Comparison of ENCODE assay signal across 8 cellular contexts in genomic region chr1:23799570-23800395, GRCh38. TPM values are rescaled to one million over a fixed set of nuclear protein-coding genes. Genes with fewer than 3 reads are reported as not detected.
DNase-seq lines count a peak whose midpoint lies in the region; ATAC-seq and TF ChIP-seq lines count a peak whose summit lies in the region.

No MANE protein-coding gene starts in this region.

- no peak for TF ChIP-seq EP300 in Ishikawa (IDR thresholded peaks at IDR 0.05; ENCODE audit: borderline replicate concordance)

- no peaks in the 10 kb centered on the region for H3K79me2 ChIP-seq in neural progenitor cell (ENCODE audit: low read depth)

- peaks cover 8% of the 10 kb centered on the region for H3K4me1 ChIP-seq in neural progenitor cell

- no peak for ATAC-seq in CD4-positive, alpha-beta T cell (ENCODE audit: poor library complexity)
- ATAC-seq in GM19395 (IDR thresholded peaks at IDR 0.05; ENCODE audit: unreplicated experiment), result peak; percentile 5
- ATAC-seq in activated CD8-positive, alpha-beta T cell treated with anti-CD3 and anti-CD28 coated beads, Interleukin-2, amount 10 ng/mL, durations not matched to agents 7 days and 5 days, result peak; percentile 8

- peaks cover 21% of the 10 kb centered on the region for H3K36me3 Mint-ChIP-seq in CD4-positive, alpha-beta T cell (ENCODE audit: low read depth)
- H3K36me3 Mint-ChIP-seq in activated CD8-positive, alpha-beta T cell treated with anti-CD3 and anti-CD28 coated beads, Interleukin-2, amount 10 ng/mL, durations not matched to agents 7 days and 5 days (ENCODE audit: low read depth), result peaks cover 27% of the 10 kb centered on the region
- H3K36me3 Mint-ChIP-seq in neural progenitor cell, result peaks cover 2% of the 10 kb centered on the region

- intact Hi-C loops in CD4-positive, alpha-beta T cell (cut with DNase I, micrococcal nuclease), result loop anchor here (1.0 to 10.0 kb wide), 7 partner anchors 8 to 1445 kb away; partner anchors contain the start of genes ELOA (in 1 of the 2), LYPLA2 (in 1 of the 2), PITHD1 (in 1 of the 2) and PNRC2 (in 1 of the 2)

- CTCF ChIA-PET in CD4-positive, alpha-beta T cell (lab: Charles Lee), result interaction anchor here (3.2 to 4.3 kb wide), 2 partner anchors 10 to 28 kb away, joined by 12 to 13 read pairs; no protein-coding TSS in a partner anchor
- CTCF ChIA-PET in activated CD8-positive, alpha-beta T cell treated with anti-CD3 and anti-CD28 coated beads, Interleukin-2, amount 10 ng/mL, durations not matched to agents 7 days and 5 days (lab: Charles Lee), result interaction anchor here (0.8 to 6.7 kb wide), 6 partner anchors 10 to 117 kb away, joined by 4 to 53 read pairs (median 17); no protein-coding TSS in a partner anchor

- H3K4me3 ChIP-seq in fibroblast of the aortic adventitia (ENCODE audit: low read depth, low read length), result peak overlapping the region; percentile 84
- peak overlapping the region; percentile 83 for H3K4me3 ChIP-seq in neural progenitor cell

- peak overlapping the region; percentile 97 for H3K4me3 Mint-ChIP-seq in CD4-positive, alpha-beta T cell
- H3K4me3 Mint-ChIP-seq in activated CD8-positive, alpha-beta T cell treated with anti-CD3 and anti-CD28 coated beads, Interleukin-2, amount 10 ng/mL, durations not matched to agents 7 days and 5 days, result peak overlapping the region; percentile 97
- H3K4me3 Mint-ChIP-seq in neural progenitor cell, result peak overlapping the region; percentile 96

- peak overlapping the region; percentile 82 for H3K27ac ChIP-seq in CD4-positive, alpha-beta T cell (ENCODE audit: low read depth, low read length)
- no peak overlapping the region for H3K27ac ChIP-seq in neural progenitor cell

- TF ChIP-seq CTCF in CD4-positive, alpha-beta T cell (IDR thresholded peaks at IDR 0.05), result no peak
- TF ChIP-seq CTCF in fibroblast of the aortic adventitia (IDR thresholded peaks at IDR 0.05; ENCODE audit: insufficient read depth, low read length) (no peak), neural progenitor cell (IDR thresholded peaks at IDR 0.05) (no peak)

- POLR2A ChIA-PET in CD4-positive, alpha-beta T cell (lab: Charles Lee), result interaction anchor here (0.9 to 4.9 kb wide), 8 partner anchors 9 to 181 kb away, joined by 3 to 40 read pairs (median 9); partner anchors contain the start of genes ELOA, HMGCL, LYPLA2 and PITHD1
- POLR2A ChIA-PET in activated CD8-positive, alpha-beta T cell treated with anti-CD3 and anti-CD28 coated beads, Interleukin-2, amount 10 ng/mL, durations not matched to agents 7 days and 5 days (lab: Charles Lee), result interaction anchor here (0.8 to 3.7 kb wide), 5 partner anchors 9 to 160 kb away, joined by 3 to 33 read pairs (median 6); partner anchors contain the start of genes LYPLA2, PITHD1 and PNRC2

- H3K36me3 ChIP-seq in neural progenitor cell, result no peaks in the 10 kb centered on the region

- H2AFZ ChIP-seq in neural progenitor cell (replicated peaks), result peak overlapping the region; percentile 2

- TF ChIP-seq RAD21 in Ishikawa (IDR thresholded peaks at IDR 0.05; ENCODE audit: low read depth), result no peak

- peak in 1 of 10 experiments; percentile 28 for DNase-seq in CD4-positive, alpha-beta T cell
- DNase-seq in activated CD8-positive, alpha-beta T cell treated with anti-CD3 and anti-CD28 coated beads, Interleukin-2, amount 10 ng/mL, durations not matched to agents 7 days and 5 days, result peak; percentile 58
- DNase-seq in fibroblast of the aortic adventitia (ENCODE audit: low read depth) (peak; percentile 34), neural progenitor cell (ENCODE audit: low spot score) (peak; percentile 75), SIG-M5 treated with dmso at 0.1 percent for 504 hours (lab: John Stamatoyannopoulos, UW; ENCODE audit: unreplicated experiment) (no peak), NCI-H2081 (lab: John Stamatoyannopoulos, UW) (no peak)

- peaks cover 14% of the 10 kb centered on the region for H3K4me1 Mint-ChIP-seq in CD4-positive, alpha-beta T cell (ENCODE audit: low read depth)
- peaks cover 21% of the 10 kb centered on the region for H3K4me1 Mint-ChIP-seq in activated CD8-positive, alpha-beta T cell treated with anti-CD3 and anti-CD28 coated beads, Interleukin-2, amount 10 ng/mL, durations not matched to agents 7 days and 5 days (ENCODE audit: low read depth)
- peaks cover 9% of the 10 kb centered on the region for H3K4me1 Mint-ChIP-seq in neural progenitor cell

- H3K9ac ChIP-seq in neural progenitor cell, result peak overlapping the region; percentile 58

- peak overlapping the region; percentile 72 for H3K27ac Mint-ChIP-seq in CD4-positive, alpha-beta T cell
- H3K27ac Mint-ChIP-seq in activated CD8-positive, alpha-beta T cell treated with anti-CD3 and anti-CD28 coated beads, Interleukin-2, amount 10 ng/mL, durations not matched to agents 7 days and 5 days, result peak overlapping the region; percentile 96
- peak overlapping the region; percentile 97 for H3K27ac Mint-ChIP-seq in neural progenitor cell

- peak overlapping the region; percentile 79 for H3K4me2 ChIP-seq in neural progenitor cell

- H3K9me3 ChIP-seq in CD4-positive, alpha-beta T cell (ENCODE audit: control insufficient read depth, low read length), result no peaks in the 10 kb centered on the region
- no peaks in the 10 kb centered on the region for H3K9me3 ChIP-seq in neural progenitor cell (ENCODE audit: low read depth)

- H3K27me3 ChIP-seq in CD4-positive, alpha-beta T cell (ENCODE audit: control insufficient read depth, insufficient read depth, low read length), result no peaks in the 10 kb centered on the region
- peaks cover 16% of the 10 kb centered on the region for H3K27me3 ChIP-seq in neural progenitor cell

- no peaks in the 10 kb centered on the region for H3K9me3 Mint-ChIP-seq in CD4-positive, alpha-beta T cell
- H3K9me3 Mint-ChIP-seq in activated CD8-positive, alpha-beta T cell treated with anti-CD3 and anti-CD28 coated beads, Interleukin-2, amount 10 ng/mL, durations not matched to agents 7 days and 5 days (ENCODE audit: insufficient read depth), result no peaks in the 10 kb centered on the region
- H3K9me3 Mint-ChIP-seq in neural progenitor cell, result no peaks in the 10 kb centered on the region

- H3F3A ChIP-seq in neural progenitor cell (ENCODE audit: low read depth), result peaks cover 29% of the 10 kb centered on the region

- H3K27me3 Mint-ChIP-seq in CD4-positive, alpha-beta T cell, result no peaks in the 10 kb centered on the region
- H3K27me3 Mint-ChIP-seq in activated CD8-positive, alpha-beta T cell treated with anti-CD3 and anti-CD28 coated beads, Interleukin-2, amount 10 ng/mL, durations not matched to agents 7 days and 5 days (ENCODE audit: low read depth), result no peaks in the 10 kb centered on the region
- peaks cover 4% of the 10 kb centered on the region for H3K27me3 Mint-ChIP-seq in neural progenitor cell (ENCODE audit: insufficient read depth, low read depth)

- H4K20me1 ChIP-seq in neural progenitor cell (ENCODE audit: low read depth), result peaks cover 17% of the 10 kb centered on the region

TF ChIP-seq in Ishikawa, 13 proteins besides CTCF, POLR2A, EP300 and RAD21:
- TF ChIP-seq EGR1 (IDR thresholded peaks at IDR 0.05) (peak; percentile 46; the same call in 1 of the 2 replicates), NFIC (IDR thresholded peaks at IDR 0.05) (no peak), USF1 (IDR thresholded peaks at IDR 0.05) (peak; percentile 73)

RNA-seq across cellular contexts. Expression of gene GALE, which starts 0.8 kb away (rescaled TPM):
- total RNA-seq in CD4-positive, alpha-beta T cell, result 1 to 10 TPM; 5.4 to 6.9 TPM
- total RNA-seq in activated CD8-positive, alpha-beta T cell treated with anti-CD3 and anti-CD28 coated beads, Interleukin-2, amount 10 ng/mL, durations not matched to agents 7 days and 5 days, result 10 to 100 TPM; 27.6 to 31.9 TPM
- total RNA-seq in fibroblast of the aortic adventitia (ENCODE audit: low replicate concordance) (5.0 and 16.7 TPM in 2 replicates), neural progenitor cell (ENCODE audit: low replicate concordance) (15.6 and 24.2 TPM in 2 replicates)

RNA-seq across cellular contexts. Expression of gene LYPLA2, which starts 8.8 kb away (rescaled TPM):
- 10 to 100 TPM; 37.4 to 37.7 TPM for total RNA-seq in CD4-positive, alpha-beta T cell
- total RNA-seq in activated CD8-positive, alpha-beta T cell treated with anti-CD3 and anti-CD28 coated beads, Interleukin-2, amount 10 ng/mL, durations not matched to agents 7 days and 5 days, result 10 to 100 TPM; 84.2 to 88.2 TPM
- total RNA-seq in fibroblast of the aortic adventitia (ENCODE audit: low replicate concordance), result 11.8 and 39.9 TPM in 2 replicates
- 41.8 and 102 TPM in 2 replicates for total RNA-seq in neural progenitor cell (ENCODE audit: low replicate concordance)

RNA-seq across cellular contexts. Expression of gene PITHD1, which starts 21.6 kb away (rescaled TPM):
- total RNA-seq in CD4-positive, alpha-beta T cell, result 100 to 1,000 TPM; 110 to 111 TPM
- 10 to 100 TPM; 62.3 to 67.9 TPM for total RNA-seq in activated CD8-positive, alpha-beta T cell treated with anti-CD3 and anti-CD28 coated beads, Interleukin-2, amount 10 ng/mL, durations not matched to agents 7 days and 5 days
- total RNA-seq in fibroblast of the aortic adventitia (ENCODE audit: low replicate concordance) (43.8 and 50.0 TPM in 2 replicates), neural progenitor cell (ENCODE audit: low replicate concordance) (63.7 and 72.5 TPM in 2 replicates)

RNA-seq across cellular contexts. Expression of gene HMGCL, which starts 25.4 kb away (rescaled TPM):
- 1 to 10 TPM; 8.9 to 9.6 TPM for total RNA-seq in CD4-positive, alpha-beta T cell
- 10 to 100 TPM; 24.9 to 27.1 TPM for total RNA-seq in activated CD8-positive, alpha-beta T cell treated with anti-CD3 and anti-CD28 coated beads, Interleukin-2, amount 10 ng/mL, durations not matched to agents 7 days and 5 days
- total RNA-seq in fibroblast of the aortic adventitia (ENCODE audit: low replicate concordance), result 28.4 and 38.1 TPM in 2 replicates
- total RNA-seq in neural progenitor cell (ENCODE audit: low replicate concordance), result 20.7 and 30.7 TPM in 2 replicates

RNA-seq across cellular contexts. Expression of gene ELOA, which starts 56.5 kb away (rescaled TPM):
- 10 to 100 TPM; 28.1 to 33.0 TPM for total RNA-seq in CD4-positive, alpha-beta T cell
- 10 to 100 TPM; 29.2 to 31.0 TPM for total RNA-seq in activated CD8-positive, alpha-beta T cell treated with anti-CD3 and anti-CD28 coated beads, Interleukin-2, amount 10 ng/mL, durations not matched to agents 7 days and 5 days
- total RNA-seq in fibroblast of the aortic adventitia (ENCODE audit: low replicate concordance) (33.4 and 41.9 TPM in 2 replicates), neural progenitor cell (ENCODE audit: low replicate concordance) (29.1 and 30.0 TPM in 2 replicates)

Comparison
In these comparisons a context has a peak if more than half of its experiments do, and no peak if none do; other contexts are left out.
1. DNase-seq: peak in activated CD8-positive, alpha-beta T cell treated with anti-CD3 and anti-CD28 coated beads, Interleukin-2, amount 10 ng/mL, durations not matched to agents 7 days and 5 days (single experiment), fibroblast of the aortic adventitia (single experiment) and neural progenitor cell (single experiment); none in SIG-M5 treated with dmso at 0.1 percent for 504 hours (single experiment) and NCI-H2081 (0 of 2).
2. Peak in every context shown above with its lines, with median percentiles within 50 percentile points of each other: H3K27ac Mint-ChIP-seq and H3K4me3 Mint-ChIP-seq.